8 cellular contexts compared by ENCODE assay signal in the genomic region with DNA sequence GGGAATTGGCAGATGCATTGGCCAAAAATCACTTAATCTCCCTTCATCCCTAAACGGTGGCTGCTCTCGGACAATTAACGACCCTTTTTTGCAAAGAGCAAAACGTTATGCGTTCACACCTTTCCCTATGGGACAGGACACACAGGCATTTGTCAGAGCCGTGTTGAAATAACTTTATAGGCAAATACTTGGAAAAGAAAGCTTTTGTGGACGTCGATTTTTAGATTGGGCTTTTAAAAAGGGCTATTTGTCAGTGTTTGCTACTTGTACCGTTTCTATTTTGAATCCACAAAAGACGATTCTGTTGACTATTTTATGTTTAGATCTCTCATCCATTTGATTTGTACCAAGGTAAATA.
DNase-seq lines count a peak whose midpoint lies in the region; ATAC-seq and TF ChIP-seq lines count a peak whose summit lies in the region.

No MANE protein-coding gene starts in this region.

- TF ChIP-seq CTCF in transverse colon (IDR thresholded peaks at IDR 0.05) = no peak

- no peak overlapping the region for H3K27ac ChIP-seq in right cardiac atrium (ENCODE audit: low read length)
- no peak overlapping the region for H3K27ac ChIP-seq in transverse colon

- no peak for TF ChIP-seq EP300 in transverse colon (IDR thresholded peaks at IDR 0.05; ENCODE audit: low read depth)

- peak overlapping the region; percentile 82 for H3K4me3 Mint-ChIP-seq in T-helper 2 cell treated with Interferon-gamma antibody and Interleukin-4, amounts not matched to agents 5 μg/mL and 100 μg/mL, for 36 hours
- H3K4me3 Mint-ChIP-seq in T-helper 17 cell = peak overlapping the region; percentile 87
- peak overlapping the region; percentile 81 to 87 for H3K4me3 Mint-ChIP-seq in stimulated activated naive B cell treated with anti-CD40 and anti-IgM and Interleukin-4, amounts not matched to agents 10 μg/mL and 1 μg/mL and 100 μg/mL, for 72 hours

- TF ChIP-seq POLR2A in transverse colon (IDR thresholded peaks at IDR 0.05) = no peak

- intact Hi-C loops in right cardiac atrium (cut with DNase I) = loop anchor here in 3 of 4 donors (5.0 to 10.0 kb wide), 2 partner anchors 948 to 951 kb away; a partner anchor contains a TSS
- intact Hi-C loops in transverse colon (cut with DNase I; ENCODE audit: low total_unique reads) = loop anchor here (10.0 kb wide), 1 partner anchor 948 kb away; a partner anchor contains a TSS

- no peaks in the 10 kb centered on the region for H3K36me3 Mint-ChIP-seq in T-helper 2 cell treated with Interferon-gamma antibody and Interleukin-4, amounts not matched to agents 5 μg/mL and 100 μg/mL, for 36 hours (ENCODE audit: low read depth)
- H3K36me3 Mint-ChIP-seq in T-helper 17 cell (ENCODE audit: low read depth) = no peaks in the 10 kb centered on the region
- H3K36me3 Mint-ChIP-seq in stimulated activated naive B cell treated with anti-CD40 and anti-IgM and Interleukin-4, amounts not matched to agents 10 μg/mL and 1 μg/mL and 100 μg/mL, for 72 hours = no peaks in the 10 kb centered on the region

- no peaks in the 10 kb centered on the region for H3K27me3 ChIP-seq in right cardiac atrium (ENCODE audit: control insufficient read depth, insufficient read depth)
- H3K27me3 ChIP-seq in transverse colon = peaks cover 34% of the 10 kb centered on the region

- no peaks in the 10 kb centered on the region for H3K4me1 ChIP-seq in right cardiac atrium (ENCODE audit: control insufficient read depth, insufficient read depth, low read length)
- H3K4me1 ChIP-seq in transverse colon = peaks cover 5 to 8% (median 6%) of the 10 kb centered on the region in 4 donors

- H3K36me3 ChIP-seq in transverse colon = no peaks in the 10 kb centered on the region

- WGBS in right cardiac atrium = 18% methylated on average over 10 of the region's 10 CpGs
- WGBS in transverse colon (ENCODE audit: low coverage in 1 of 2), 2 donors = 13% methylated on average over 10 of the region's 10 CpGs

- H3K4me1 Mint-ChIP-seq in T-helper 2 cell treated with Interferon-gamma antibody and Interleukin-4, amounts not matched to agents 5 μg/mL and 100 μg/mL, for 36 hours (ENCODE audit: low read depth) = peaks cover 5% of the 10 kb centered on the region
- H3K4me1 Mint-ChIP-seq in T-helper 17 cell = peaks cover 8% of the 10 kb centered on the region
- H3K4me1 Mint-ChIP-seq in stimulated activated naive B cell treated with anti-CD40 and anti-IgM and Interleukin-4, amounts not matched to agents 10 μg/mL and 1 μg/mL and 100 μg/mL, for 72 hours = peaks cover 4 to 9% of the 10 kb centered on the region in 2 donors

- in situ Hi-C loops in transverse colon (cut with MboI; ENCODE audit: low pct_ligation_motif_present in 1 of 4, low pct_unique_long_range_greater_than_20kb in 1 of 4, low sequenced_read_pairs in 3 of 4) = loop anchor here in 1 of 4 donors (10.0 kb wide), 1 partner anchor 958 kb away; no protein-coding TSS in a partner anchor

- H3K9me3 Mint-ChIP-seq in T-helper 2 cell treated with Interferon-gamma antibody and Interleukin-4, amounts not matched to agents 5 μg/mL and 100 μg/mL, for 36 hours = no peaks in the 10 kb centered on the region
- H3K9me3 Mint-ChIP-seq in stimulated activated naive B cell treated with anti-CD40 and anti-IgM and Interleukin-4, amounts not matched to agents 10 μg/mL and 1 μg/mL and 100 μg/mL, for 72 hours = no peaks in the 10 kb centered on the region

- DNase-seq in T-helper 2 cell treated with Interferon-gamma antibody and Interleukin-4, amounts not matched to agents 5 μg/mL and 100 μg/mL, for 36 hours (ENCODE audit: low spot score) = no peak
- DNase-seq in T-helper 2 cell (no peak), T-helper 17 cell (no peak), right cardiac atrium (no peak), iPS-NIHi7 (ENCODE audit: extremely low spot score) (no peak), NCI-H69 (lab: John Stamatoyannopoulos, UW) (no peak), transverse colon (no peak)
- DNase-seq in stimulated activated naive B cell treated with anti-CD40 and anti-IgM and Interleukin-4, amounts not matched to agents 10 μg/mL and 1 μg/mL and 100 μg/mL, for 72 hours = no peak

- ATAC-seq in T-helper 17 cell (no peak), right cardiac atrium (no peak)
- ATAC-seq in stimulated activated naive B cell treated with anti-CD40 and anti-IgM and Interleukin-4, amounts not matched to agents 10 μg/mL and 1 μg/mL and 100 μg/mL, for 72 hours (replicated peaks) = no peak

- H3K9me3 ChIP-seq in T-helper 17 cell (ENCODE audit: control insufficient read depth, low read length, poor library complexity, severe bottlenecking) (no peaks in the 10 kb centered on the region), right cardiac atrium (ENCODE audit: control insufficient read depth, low read length) (no peaks in the 10 kb centered on the region), transverse colon (no peaks in the 10 kb centered on the region)

- H3K4me3 ChIP-seq in right cardiac atrium (ENCODE audit: low read length) = peak overlapping the region; percentile 63
- peak overlapping the region in 2 of 4 donors; percentile 30 to 50 for H3K4me3 ChIP-seq in transverse colon

- H3K27me3 Mint-ChIP-seq in T-helper 2 cell treated with Interferon-gamma antibody and Interleukin-4, amounts not matched to agents 5 μg/mL and 100 μg/mL, for 36 hours (ENCODE audit: low read depth) = peaks cover 46% of the 10 kb centered on the region
- peaks cover 50% of the 10 kb centered on the region for H3K27me3 Mint-ChIP-seq in T-helper 17 cell
- peaks cover 27% of the 10 kb centered on the region in 2 donors for H3K27me3 Mint-ChIP-seq in stimulated activated naive B cell treated with anti-CD40 and anti-IgM and Interleukin-4, amounts not matched to agents 10 μg/mL and 1 μg/mL and 100 μg/mL, for 72 hours

- H3K27ac Mint-ChIP-seq in T-helper 2 cell treated with Interferon-gamma antibody and Interleukin-4, amounts not matched to agents 5 μg/mL and 100 μg/mL, for 36 hours = no peak overlapping the region
- H3K27ac Mint-ChIP-seq in T-helper 17 cell = no peak overlapping the region
- H3K27ac Mint-ChIP-seq in stimulated activated naive B cell treated with anti-CD40 and anti-IgM and Interleukin-4, amounts not matched to agents 10 μg/mL and 1 μg/mL and 100 μg/mL, for 72 hours = peak overlapping the region; percentile 47
